In the genomic region with DNA sequence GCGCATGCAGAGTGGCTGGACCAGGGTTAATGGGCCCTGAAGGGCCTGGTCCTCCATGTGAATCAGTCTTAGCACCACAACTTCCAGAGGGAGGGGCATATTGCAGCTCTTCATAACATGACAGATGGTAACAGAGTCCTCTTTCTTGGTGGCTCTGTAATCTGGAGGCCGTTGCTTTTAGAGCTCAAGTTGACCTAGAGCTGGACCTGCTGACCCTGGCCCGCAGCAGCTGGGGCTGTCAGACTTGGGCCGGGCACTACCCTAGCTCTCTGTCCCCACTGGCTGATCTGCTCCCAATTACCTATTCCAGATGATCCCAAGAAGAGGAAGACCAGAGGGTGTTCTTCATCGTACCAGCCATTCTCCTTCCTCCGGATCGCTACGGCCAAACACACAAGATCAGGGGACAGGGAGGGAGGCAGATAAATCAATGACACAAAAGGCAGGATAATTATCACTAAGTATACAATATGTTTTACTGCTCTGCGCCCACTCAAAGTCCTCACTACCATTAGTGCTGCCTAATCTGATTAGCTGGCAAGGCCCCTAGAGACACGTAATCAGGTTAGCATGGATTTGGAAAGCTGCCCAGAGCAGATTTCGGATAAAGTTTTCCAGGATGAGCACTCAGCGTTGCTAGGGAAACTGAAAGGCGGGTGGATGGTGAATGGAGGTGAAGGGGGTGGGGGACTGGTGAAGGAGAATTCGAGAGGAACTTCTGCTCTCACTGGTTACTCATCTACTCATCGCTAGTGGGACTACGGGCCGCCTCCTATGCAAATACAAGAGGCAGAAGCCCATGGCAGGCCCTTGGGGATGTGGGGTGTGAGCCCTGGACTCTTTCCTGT, we compare ENCODE assay signal across 1 cellular context.
TF ChIP-seq lines count a peak whose summit lies in the region.

No MANE protein-coding gene starts in this region.

TF ChIP-seq in K562, 482 proteins besides CTCF, POLR2A, EP300 and RAD21 (continued from another document and continues in another):
- TF ChIP-seq, protein P1, sequence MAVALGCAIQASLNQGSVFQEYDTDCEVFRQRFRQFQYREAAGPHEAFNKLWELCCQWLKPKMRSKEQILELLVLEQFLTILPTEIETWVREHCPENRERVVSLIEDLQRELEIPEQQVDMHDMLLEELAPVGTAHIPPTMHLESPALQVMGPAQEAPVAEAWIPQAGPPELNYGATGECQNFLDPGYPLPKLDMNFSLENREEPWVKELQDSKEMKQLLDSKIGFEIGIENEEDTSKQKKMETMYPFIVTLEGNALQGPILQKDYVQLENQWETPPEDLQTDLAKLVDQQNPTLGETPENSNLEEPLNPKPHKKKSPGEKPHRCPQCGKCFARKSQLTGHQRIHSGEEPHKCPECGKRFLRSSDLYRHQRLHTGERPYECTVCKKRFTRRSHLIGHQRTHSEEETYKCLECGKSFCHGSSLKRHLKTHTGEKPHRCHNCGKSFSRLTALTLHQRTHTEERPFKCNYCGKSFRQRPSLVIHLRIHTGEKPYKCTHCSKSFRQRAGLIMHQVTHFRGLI (CRISPR knock-in tag; IDR thresholded peaks at IDR 0.05): no peak
- TF ChIP-seq ILF3 (IDR thresholded peaks at IDR 0.05; ENCODE audit: borderline replicate concordance) (no peak), PCBP1 (IDR thresholded peaks at IDR 0.05; ENCODE audit: low read depth, low read length, poor library complexity, severe bottlenecking) (no peak), CREM (IDR thresholded peaks at IDR 0.05; ENCODE audit: low read depth) (peak; percentile 59), SOX6 (IDR thresholded peaks at IDR 0.05) (peak; percentile 66), DNMT1 (IDR thresholded peaks at IDR 0.05) (no peak), HDAC2 (IDR thresholded peaks at IDR 0.05) (peak; percentile 60; the same call in 1 of the 2 replicates), SNIP1 (IDR thresholded peaks at IDR 0.05; ENCODE audit: low read depth) (no peak), NRF1 (conservative IDR thresholded peaks at IDR 0.05 in 1 of 2, IDR thresholded peaks at IDR 0.05 in 1 of 2) (0 out of 4 replicates have a peak, but pooled peaks of 1 of the 2 experiments have one; percentile 28), ZNF740 (CRISPR knock-in tag; IDR thresholded peaks at IDR 0.05) (0 out of 2 replicates have a peak, but pooled peaks have one; percentile 36), ZNF740 (tag; IDR thresholded peaks at IDR 0.05) (no peak), CSDE1 (IDR thresholded peaks at IDR 0.05) (peak in 1 of 2 experiments; percentile 18; a peak in 1 of 4 replicates), DPF2 (IDR thresholded peaks at IDR 0.05) (peak; percentile 57; the same call in 1 of the 2 replicates), TEAD2 (tag; IDR thresholded peaks at IDR 0.05) (no peak), ZNF41 (CRISPR knock-in tag; conservative IDR thresholded peaks at IDR 0.05) (no peak), SMARCE1 (IDR thresholded peaks at IDR 0.05) (peak; percentile 65; the same call in 1 of the 2 replicates), SNAPC5 (CRISPR knock-in tag; IDR thresholded peaks at IDR 0.05) (no peak), PURB (CRISPR knock-in tag; IDR thresholded peaks at IDR 0.05; ENCODE audit: low read depth) (no peak), ZNF436 (CRISPR knock-in tag; IDR thresholded peaks at IDR 0.05) (no peak), ZFPM2 (CRISPR knock-in tag; IDR thresholded peaks at IDR 0.05) (no peak), NCOR1 (IDR thresholded peaks at IDR 0.05) (no peak), ZBTB9 (CRISPR knock-in tag; IDR thresholded peaks at IDR 0.05) (no peak), ZNF79 (CRISPR knock-in tag; IDR thresholded peaks at IDR 0.05; ENCODE audit: low read depth) (no peak), PBX2 (CRISPR knock-in tag; IDR thresholded peaks at IDR 0.05; ENCODE audit: low read depth) (no peak), PBX2 (tag; conservative IDR thresholded peaks at IDR 0.05; ENCODE audit: low read depth) (peak; percentile 88), ZNF395 (CRISPR knock-in tag; IDR thresholded peaks at IDR 0.05) (no peak), ZNF134 (CRISPR knock-in tag; conservative IDR thresholded peaks at IDR 0.05) (no peak), NFIC (IDR thresholded peaks at IDR 0.05) (peak; percentile 92), ZEB2 (IDR thresholded peaks at IDR 0.05) (0 out of 2 replicates have a peak, but pooled peaks have one; percentile 49), TCF7 (IDR thresholded peaks at IDR 0.05; ENCODE audit: borderline replicate concordance) (no peak), HDAC1 (IDR thresholded peaks at IDR 0.05) (0 out of 4 replicates have a peak, but pooled peaks of 1 of the 2 experiments have one; percentile 13), CHCHD3 (CRISPR knock-in tag; IDR thresholded peaks at IDR 0.05) (no peak), JUND (IDR thresholded peaks at IDR 0.05; ENCODE audit: borderline replicate concordance, low read depth, low read length) (peak; percentile 67; the same call in 1 of the 2 replicates), JUND (tag; IDR thresholded peaks at IDR 0.05; ENCODE audit: borderline replicate concordance, low read depth, low read length) (peak; percentile 32; the same call in 1 of the 3 replicates), BMI1 (IDR thresholded peaks at IDR 0.05; ENCODE audit: low read length) (0 out of 2 replicates have a peak, but pooled peaks have one; percentile 35), CREB3L1 (IDR thresholded peaks at IDR 0.05; ENCODE audit: borderline replicate concordance, low read depth) (no peak), PRDM10 (IDR thresholded peaks at IDR 0.05; ENCODE audit: partially characterized antibody) (peak; percentile 23), FOSL1 (tag; conservative IDR thresholded peaks at IDR 0.05) (peak; percentile 70), ARID2 (IDR thresholded peaks at IDR 0.05) (no peak), BACH1 (tag; IDR thresholded peaks at IDR 0.05) (no peak), RCOR1 (IDR thresholded peaks at IDR 0.05; ENCODE audit: borderline replicate concordance in 1 of 2, low read depth in 2 of 2, low read length in 2 of 2) (peak in 1 of 2 experiments; percentile 89; a peak in 2 of 4 replicates)
- TF ChIP-seq, protein P2, sequence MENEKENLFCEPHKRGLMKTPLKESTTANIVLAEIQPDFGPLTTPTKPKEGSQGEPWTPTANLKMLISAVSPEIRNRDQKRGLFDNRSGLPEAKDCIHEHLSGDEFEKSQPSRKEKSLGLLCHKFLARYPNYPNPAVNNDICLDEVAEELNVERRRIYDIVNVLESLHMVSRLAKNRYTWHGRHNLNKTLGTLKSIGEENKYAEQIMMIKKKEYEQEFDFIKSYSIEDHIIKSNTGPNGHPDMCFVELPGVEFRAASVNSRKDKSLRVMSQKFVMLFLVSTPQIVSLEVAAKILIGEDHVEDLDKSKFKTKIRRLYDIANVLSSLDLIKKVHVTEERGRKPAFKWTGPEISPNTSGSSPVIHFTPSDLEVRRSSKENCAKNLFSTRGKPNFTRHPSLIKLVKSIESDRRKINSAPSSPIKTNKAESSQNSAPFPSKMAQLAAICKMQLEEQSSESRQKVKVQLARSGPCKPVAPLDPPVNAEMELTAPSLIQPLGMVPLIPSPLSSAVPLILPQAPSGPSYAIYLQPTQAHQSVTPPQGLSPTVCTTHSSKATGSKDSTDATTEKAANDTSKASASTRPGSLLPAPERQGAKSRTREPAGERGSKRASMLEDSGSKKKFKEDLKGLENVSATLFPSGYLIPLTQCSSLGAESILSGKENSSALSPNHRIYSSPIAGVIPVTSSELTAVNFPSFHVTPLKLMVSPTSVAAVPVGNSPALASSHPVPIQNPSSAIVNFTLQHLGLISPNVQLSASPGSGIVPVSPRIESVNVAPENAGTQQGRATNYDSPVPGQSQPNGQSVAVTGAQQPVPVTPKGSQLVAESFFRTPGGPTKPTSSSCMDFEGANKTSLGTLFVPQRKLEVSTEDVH (IDR thresholded peaks at IDR 0.05; ENCODE audit: low read depth, partially characterized antibody): no peak
- TF ChIP-seq, protein P3, sequence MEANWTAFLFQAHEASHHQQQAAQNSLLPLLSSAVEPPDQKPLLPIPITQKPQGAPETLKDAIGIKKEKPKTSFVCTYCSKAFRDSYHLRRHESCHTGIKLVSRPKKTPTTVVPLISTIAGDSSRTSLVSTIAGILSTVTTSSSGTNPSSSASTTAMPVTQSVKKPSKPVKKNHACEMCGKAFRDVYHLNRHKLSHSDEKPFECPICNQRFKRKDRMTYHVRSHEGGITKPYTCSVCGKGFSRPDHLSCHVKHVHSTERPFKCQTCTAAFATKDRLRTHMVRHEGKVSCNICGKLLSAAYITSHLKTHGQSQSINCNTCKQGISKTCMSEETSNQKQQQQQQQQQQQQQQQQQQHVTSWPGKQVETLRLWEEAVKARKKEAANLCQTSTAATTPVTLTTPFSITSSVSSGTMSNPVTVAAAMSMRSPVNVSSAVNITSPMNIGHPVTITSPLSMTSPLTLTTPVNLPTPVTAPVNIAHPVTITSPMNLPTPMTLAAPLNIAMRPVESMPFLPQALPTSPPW (CRISPR knock-in tag; IDR thresholded peaks at IDR 0.05): peak; percentile 80
